Comparison of ENCODE assay signal across 9 cellular contexts in the genomic region with DNA sequence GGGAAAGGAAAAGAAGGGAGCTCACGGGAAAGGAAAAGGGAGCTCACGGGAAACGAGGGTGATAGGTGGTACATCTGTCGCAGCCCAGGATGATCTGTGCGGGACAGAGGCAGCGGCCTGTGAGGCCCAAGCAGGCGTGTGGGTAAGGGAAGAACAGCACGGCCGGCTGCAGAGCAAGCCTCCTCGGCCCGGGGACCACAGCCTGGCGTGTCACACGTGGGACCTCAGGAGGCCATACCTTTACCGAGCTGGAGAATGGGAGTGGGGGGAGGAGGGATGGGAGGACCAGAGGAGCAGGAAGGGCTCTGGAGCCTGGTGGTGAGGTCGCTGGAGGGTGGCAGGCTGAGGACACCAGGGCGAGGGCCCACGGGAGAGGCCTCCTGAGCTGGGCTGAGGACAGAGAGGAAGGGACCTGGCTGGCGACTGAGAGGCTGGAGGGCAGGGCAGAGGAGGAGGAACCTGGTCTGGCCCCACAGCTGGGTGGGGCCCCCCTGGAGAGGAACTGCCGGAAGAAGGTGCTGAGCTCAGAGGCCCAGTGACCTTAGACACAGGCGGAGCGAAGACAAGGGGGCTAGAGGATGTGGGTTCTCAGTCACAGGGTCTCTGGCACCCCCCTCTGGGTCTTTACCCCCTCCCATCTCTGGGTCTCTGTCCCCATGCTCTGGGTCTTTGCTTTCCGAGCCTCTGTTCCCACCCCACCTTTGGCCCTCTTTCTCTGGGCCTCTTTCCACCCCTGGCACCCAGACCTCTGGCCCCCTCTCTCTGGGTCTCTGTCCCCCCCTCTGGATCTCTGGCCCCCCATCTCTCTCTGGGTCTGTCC. TPM values are rescaled to one million over a fixed set of nuclear protein-coding genes. Genes with fewer than 3 reads are reported as not detected.
DNase-seq lines count a peak whose midpoint lies in the region; TF ChIP-seq lines count a peak whose summit lies in the region.
"Had no signal": no experiment of that assay in that cellular context is flagged by ENCODE, and none has a peak within 500 bp of the region (broad histone marks: within the 10 kb centered on the region; RNA-seq: fewer than 3 reads in every experiment).

No MANE protein-coding gene starts in this region.

- intact Hi-C loops in vagina (cut with DNase I): loop anchor here (10.0 kb wide), 2 partner anchors 87 to 327 kb away; a partner anchor contains a TSS

- peaks cover 45% of the 10 kb centered on the region for H3K36me3 Mint-ChIP-seq in T-helper 2 cell treated with Interferon-gamma antibody and Interleukin-4, amounts not matched to agents 5 μg/mL and 100 μg/mL, for 36 hours (ENCODE audit: low read depth)

- H3K36me3 ChIP-seq in HUES64 (ENCODE audit: insufficient read depth, low read length): peaks cover 41% of the 10 kb centered on the region
- H3K36me3 ChIP-seq in effector memory CD4-positive, alpha-beta T cell (ENCODE audit: control insufficient read depth, insufficient read depth, low read length): peaks cover 12% of the 10 kb centered on the region
- H3K36me3 ChIP-seq in mucosa of rectum (ENCODE audit: control insufficient read depth in 2 of 2, insufficient read depth in 2 of 2, low read length in 2 of 2): peaks cover 0 to 12% of the 10 kb centered on the region in 2 donors
- H3K36me3 ChIP-seq in vagina: peaks cover 0 to 8% of the 10 kb centered on the region in 2 donors

- H3K4me1 ChIP-seq in HUES64 (ENCODE audit: insufficient read depth, low read length) (peaks cover 19% of the 10 kb centered on the region), mucosa of rectum (ENCODE audit: control insufficient read depth in 2 of 2, insufficient read depth in 2 of 2, low read length in 2 of 2) (peaks cover 43 to 48% of the 10 kb centered on the region in 2 donors), vagina (peaks cover 44% of the 10 kb centered on the region)
- H3K4me1 ChIP-seq in effector memory CD4-positive, alpha-beta T cell (ENCODE audit: control insufficient read depth, insufficient read depth, low read length, poor library complexity, severe bottlenecking): peaks cover 47% of the 10 kb centered on the region

- H3K4me1 Mint-ChIP-seq in T-helper 2 cell treated with Interferon-gamma antibody and Interleukin-4, amounts not matched to agents 5 μg/mL and 100 μg/mL, for 36 hours (ENCODE audit: low read depth): peaks cover 52% of the 10 kb centered on the region

- no peaks in the 10 kb centered on the region for H3K9me3 Mint-ChIP-seq in T-helper 2 cell treated with Interferon-gamma antibody and Interleukin-4, amounts not matched to agents 5 μg/mL and 100 μg/mL, for 36 hours

- H3K27me3 Mint-ChIP-seq in T-helper 2 cell treated with Interferon-gamma antibody and Interleukin-4, amounts not matched to agents 5 μg/mL and 100 μg/mL, for 36 hours (ENCODE audit: low read depth): no peaks in the 10 kb centered on the region

- H3K9me3 ChIP-seq in HUES64 (ENCODE audit: insufficient read depth, low read depth, low read length) (no peaks in the 10 kb centered on the region), mucosa of rectum (ENCODE audit: control insufficient read depth in 2 of 2, low read length in 2 of 2) (no peaks in the 10 kb centered on the region), vagina (no peaks in the 10 kb centered on the region)
- H3K9me3 ChIP-seq in effector memory CD4-positive, alpha-beta T cell (ENCODE audit: control insufficient read depth, low read length): no peaks in the 10 kb centered on the region

- DNase-seq in stimulated activated CD4-positive, alpha-beta T cell treated with anti-CD3 and anti-CD28 coated beads, Interleukin-15, amount 100 ng/mL, for 24 hours: peak; percentile 46
- DNase-seq in stimulated activated CD4-positive, alpha-beta T cell treated with anti-CD3 and anti-CD28 coated beads, Interleukin-4, amount 100 ng/mL, for 4 hours: no peak
- DNase-seq in T-helper 2 cell treated with Interferon-gamma antibody and Interleukin-4, amounts not matched to agents 5 μg/mL and 100 μg/mL, for 36 hours (ENCODE audit: low spot score): peak; percentile 42
- DNase-seq in effector memory CD4-positive, alpha-beta T cell: no peak
- DNase-seq in vagina (ENCODE audit: extremely low spot score in 2 of 2) (peak in 1 of 2 donors; percentile 87), NCI-H2227 treated with DMSO at 0.1 percent for 48 hours (lab: John Stamatoyannopoulos, UW) (no peak)
- DNase-seq: DND-41 had no signal

- no peak for TF ChIP-seq CTCF in vagina (IDR thresholded peaks at IDR 0.05)

- H3K9ac ChIP-seq in HUES64 (ENCODE audit: low read depth, low read length): 0 out of 2 replicates have a peak overlapping the region, but pooled peaks have one; percentile 25
- H3K9ac ChIP-seq in mucosa of rectum (ENCODE audit: low read depth in 1 of 2, low read length in 2 of 2): peak overlapping the region; percentile 74

- H3K27me3 ChIP-seq in HUES64 (ENCODE audit: insufficient read depth, low read length) (no peaks in the 10 kb centered on the region), mucosa of rectum (ENCODE audit: control insufficient read depth in 2 of 2, insufficient read depth in 2 of 2, low read length in 2 of 2) (no peaks in the 10 kb centered on the region), vagina (no peaks in the 10 kb centered on the region)
- no peaks in the 10 kb centered on the region for H3K27me3 ChIP-seq in effector memory CD4-positive, alpha-beta T cell (replicated peaks; ENCODE audit: control insufficient read depth, insufficient read depth, low read length, poor library complexity, severe bottlenecking)

- WGBS in HUES64: 61% methylated on average over 20 of the region's 22 CpGs

- H3K27ac Mint-ChIP-seq in T-helper 2 cell treated with Interferon-gamma antibody and Interleukin-4, amounts not matched to agents 5 μg/mL and 100 μg/mL, for 36 hours: peak overlapping the region; percentile 93

- H3K4me3 Mint-ChIP-seq in T-helper 2 cell treated with Interferon-gamma antibody and Interleukin-4, amounts not matched to agents 5 μg/mL and 100 μg/mL, for 36 hours: peak overlapping the region; percentile 85

- no peak overlapping the region for H3K4me3 ChIP-seq in HUES64 (ENCODE audit: low read length)
- H3K4me3 ChIP-seq in effector memory CD4-positive, alpha-beta T cell (ENCODE audit: insufficient read depth, low read depth, low read length, poor library complexity, severe bottlenecking): no peak overlapping the region
- H3K4me3 ChIP-seq in mucosa of rectum (ENCODE audit: low read length in 2 of 2): peak overlapping the region; percentile 45
- no peak overlapping the region for H3K4me3 ChIP-seq in vagina

- TF ChIP-seq POLR2A in vagina (IDR thresholded peaks at IDR 0.05): peak in 1 of 2 donors; percentile 36

- peak overlapping the region; percentile 61 for H3K27ac ChIP-seq in HUES64 (ENCODE audit: low read depth, low read length)
- H3K27ac ChIP-seq in effector memory CD4-positive, alpha-beta T cell (ENCODE audit: insufficient read depth, low read length, poor library complexity, severe bottlenecking): peak overlapping the region; percentile 62
- peak overlapping the region; percentile 90 to 95 for H3K27ac ChIP-seq in mucosa of rectum (ENCODE audit: low read depth in 2 of 2, low read length in 2 of 2)
- peak overlapping the region; percentile 96 for H3K27ac ChIP-seq in vagina

RNA-seq across cellular contexts. Expression of a gene that starts 2.9 kb away (rescaled TPM):
- polyA plus RNA-seq in HUES64 (2013, experiment 1 of 2): 1,683 TPM
- 1,737 TPM for polyA plus RNA-seq in HUES64 (2013, experiment 2 of 2)
- total RNA-seq in vagina: 4,380 TPM

RNA-seq across cellular contexts. Expression of a gene that starts 7.6 kb away (rescaled TPM):
- polyA plus RNA-seq in HUES64 (2013, experiment 1 of 2): 186 TPM
- 182 TPM for polyA plus RNA-seq in HUES64 (2013, experiment 2 of 2)
- total RNA-seq in vagina: 52.3 TPM

RNA-seq across cellular contexts. Expression of a gene that starts 28.7 kb away (rescaled TPM):
- polyA plus RNA-seq in HUES64 (2013, experiment 1 of 2): 0.70 TPM
- polyA plus RNA-seq in HUES64 (2013, experiment 2 of 2): 1.2 TPM
- not detected for total RNA-seq in vagina

RNA-seq across cellular contexts. Expression of a gene that starts 30.9 kb away (rescaled TPM):
- 21.1 TPM for polyA plus RNA-seq in HUES64 (2013, experiment 1 of 2)
- 26.6 TPM for polyA plus RNA-seq in HUES64 (2013, experiment 2 of 2)
- 32.2 TPM for total RNA-seq in vagina

RNA-seq across cellular contexts. Expression of a gene that starts 31.4 kb away (rescaled TPM):
- polyA plus RNA-seq in HUES64 (2013, experiment 1 of 2): 73.5 TPM
- polyA plus RNA-seq in HUES64 (2013, experiment 2 of 2): 75.6 TPM
- 100 TPM for total RNA-seq in vagina

Comparison
In these comparisons a context has a peak if more than half of its experiments do, and no peak if none do; other contexts are left out.
1. DNase-seq: peak in stimulated activated CD4-positive, alpha-beta T cell treated with anti-CD3 and anti-CD28 coated beads, Interleukin-15, amount 100 ng/mL, for 24 hours (single experiment) and T-helper 2 cell treated with Interferon-gamma antibody and Interleukin-4, amounts not matched to agents 5 μg/mL and 100 μg/mL, for 36 hours (single experiment); none in stimulated activated CD4-positive, alpha-beta T cell treated with anti-CD3 and anti-CD28 coated beads, Interleukin-4, amount 100 ng/mL, for 4 hours (0 of 2), effector memory CD4-positive, alpha-beta T cell (0 of 3) and NCI-H2227 treated with DMSO at 0.1 percent for 48 hours (single experiment).
2. H3K4me3 ChIP-seq: peak in mucosa of rectum (2 of 2); none in HUES64 (single experiment), effector memory CD4-positive, alpha-beta T cell (single experiment) and vagina (0 of 2).
3. Peak in every context shown above with its lines, with median percentiles within 50 percentile points of each other: H3K27ac ChIP-seq.